In genomic region chr9:22446589-22446949, GRCh38 we compare ENCODE assay signal across 8 cellular contexts. TPM values are rescaled to one million over a fixed set of nuclear protein-coding genes. Genes with fewer than 3 reads are reported as not detected.
DNase-seq lines count a peak whose midpoint lies in the region; ATAC-seq and TF ChIP-seq lines count a peak whose summit lies in the region.

Gene DMRTA1, plus strand, starts transcription at chr9:22446824. Its CDS starts 242 bp downstream, at chr9:22447066.

- intact Hi-C loops in activated CD4-positive, alpha-beta T cell treated with anti-CD3 and anti-CD28 coated beads, Interleukin-2, amount 10 ng/mL, durations not matched to agents 24 days and 14 days (cut with micrococcal nuclease): loop anchor here (5.0 kb wide), 1 partner anchor 479 kb away; no protein-coding TSS in a partner anchor

- H3K27me3 Mint-ChIP-seq in activated CD4-positive, alpha-beta T cell treated with anti-CD3 and anti-CD28 coated beads, Interleukin-2, amount 10 ng/mL, durations not matched to agents 24 days and 14 days: peaks cover 44% of the 10 kb centered on the region
- H3K27me3 Mint-ChIP-seq in stimulated activated memory B cell treated with anti-CD40 and anti-IgM and Interleukin-4, amounts not matched to agents 10 μg/mL and 1 μg/mL and 100 μg/mL, for 72 hours: peaks cover 25% of the 10 kb centered on the region

- WGBS in ectodermal cell, 2 experiments: 0 to 1% methylated on average over 24 of the region's 24 CpGs
- 1% methylated on average over 24 of the region's 24 CpGs for WGBS in liver

- no peak for TF ChIP-seq CTCF in liver (IDR thresholded peaks at IDR 0.05; ENCODE audit: low read depth, low read length, missing input control)

- H3K27ac ChIP-seq in ectodermal cell (ENCODE audit: insufficient read depth, low read depth, low read length, poor library complexity, severe bottlenecking): peak within 1 kb of the TSS; percentile 57
- peak within 1 kb of the TSS; percentile 97 to 98 for H3K27ac ChIP-seq in liver (ENCODE audit: low read depth in 1 of 2, low read length in 2 of 2)

- peaks cover 7% of the 10 kb centered on the region for H3K9me3 Mint-ChIP-seq in activated CD4-positive, alpha-beta T cell treated with anti-CD3 and anti-CD28 coated beads, Interleukin-2, amount 10 ng/mL, durations not matched to agents 24 days and 14 days
- peaks cover 2% of the 10 kb centered on the region for H3K9me3 Mint-ChIP-seq in stimulated activated memory B cell treated with anti-CD40 and anti-IgM and Interleukin-4, amounts not matched to agents 10 μg/mL and 1 μg/mL and 100 μg/mL, for 72 hours

- TF ChIP-seq RAD21 in liver (IDR thresholded peaks at IDR 0.05): peak in 1 of 2 donors; percentile 34

- H3K4me1 ChIP-seq in ectodermal cell (ENCODE audit: control insufficient read depth, insufficient read depth, low read length) (no peaks in the 10 kb centered on the region), liver (ENCODE audit: control insufficient read depth in 4 of 4, insufficient read depth in 4 of 4, low read length in 3 of 4) (peaks cover 0 to 25% (median 13%) of the 10 kb centered on the region in 4 donors)

- H3K4me1 Mint-ChIP-seq in activated CD4-positive, alpha-beta T cell treated with anti-CD3 and anti-CD28 coated beads, Interleukin-2, amount 10 ng/mL, durations not matched to agents 24 days and 14 days: peaks cover 3% of the 10 kb centered on the region
- peaks cover 5% of the 10 kb centered on the region for H3K4me1 Mint-ChIP-seq in stimulated activated memory B cell treated with anti-CD40 and anti-IgM and Interleukin-4, amounts not matched to agents 10 μg/mL and 1 μg/mL and 100 μg/mL, for 72 hours

- H3K27me3 ChIP-seq in ectodermal cell (ENCODE audit: control insufficient read depth, insufficient read depth, low read length, poor library complexity, severe bottlenecking) (peaks cover 31% of the 10 kb centered on the region), liver (ENCODE audit: control insufficient read depth in 4 of 4, insufficient read depth in 4 of 4, low read length in 3 of 4) (no peaks in the 10 kb centered on the region)

- H3K4me3 ChIP-seq in ectodermal cell (ENCODE audit: insufficient read depth, low read depth, low read length): peak within 1 kb of the TSS; percentile 75
- peak within 1 kb of the TSS; percentile 59 to 99 (median 68) for H3K4me3 ChIP-seq in liver (ENCODE audit: low read depth in 1 of 3, low read length in 3 of 3)

- H3K27ac Mint-ChIP-seq in activated CD4-positive, alpha-beta T cell treated with anti-CD3 and anti-CD28 coated beads, Interleukin-2, amount 10 ng/mL, durations not matched to agents 24 days and 14 days: no peak within 1 kb of the TSS
- H3K27ac Mint-ChIP-seq in stimulated activated memory B cell treated with anti-CD40 and anti-IgM and Interleukin-4, amounts not matched to agents 10 μg/mL and 1 μg/mL and 100 μg/mL, for 72 hours: no peak within 1 kb of the TSS

- no peaks in the 10 kb centered on the region for H3K36me3 ChIP-seq in ectodermal cell (ENCODE audit: control insufficient read depth, insufficient read depth, low read length)
- H3K36me3 ChIP-seq in liver (ENCODE audit: control insufficient read depth in 4 of 4, insufficient read depth in 3 of 4, low read depth in 1 of 4, low read length in 3 of 4): peaks cover 0 to under 1% (median 0%) of the 10 kb centered on the region in 4 donors

- no peaks in the 10 kb centered on the region for H3K36me3 Mint-ChIP-seq in activated CD4-positive, alpha-beta T cell treated with anti-CD3 and anti-CD28 coated beads, Interleukin-2, amount 10 ng/mL, durations not matched to agents 24 days and 14 days (ENCODE audit: low read depth)
- no peaks in the 10 kb centered on the region for H3K36me3 Mint-ChIP-seq in stimulated activated memory B cell treated with anti-CD40 and anti-IgM and Interleukin-4, amounts not matched to agents 10 μg/mL and 1 μg/mL and 100 μg/mL, for 72 hours

- no peak for DNase-seq in activated CD4-positive, alpha-beta T cell treated with anti-CD3 and anti-CD28 coated beads, Interleukin-2, amount 10 ng/mL, durations not matched to agents 24 days and 14 days
- no peak for DNase-seq in activated CD4-positive, alpha-beta T cell treated with anti-CD3 and anti-CD28 coated beads, Interleukin-2, amount 50 U/mL, for 1 hour
- peak; percentile 45 for DNase-seq in RPMI8226

- H3K9ac ChIP-seq in liver (ENCODE audit: low read depth in 1 of 2, low read length in 2 of 2): peak within 1 kb of the TSS; percentile 90 to 99

- ATAC-seq in HG03354 (IDR thresholded peaks at IDR 0.05; ENCODE audit: poor library complexity, severe bottlenecking, unreplicated experiment) (peak; percentile 31), GM21381 (IDR thresholded peaks at IDR 0.05; ENCODE audit: unreplicated experiment) (no peak)
- peak; percentile 61 for ATAC-seq in stimulated activated memory B cell treated with anti-CD40 and anti-IgM and Interleukin-4, amounts not matched to agents 10 μg/mL and 1 μg/mL and 100 μg/mL, for 72 hours

- H3K9me3 ChIP-seq in ectodermal cell (ENCODE audit: control insufficient read depth, low read length): no peaks in the 10 kb centered on the region
- H3K9me3 ChIP-seq in liver (ENCODE audit: control insufficient read depth in 4 of 4, low read length in 3 of 4): no peaks in the 10 kb centered on the region

- H3K4me3 Mint-ChIP-seq in activated CD4-positive, alpha-beta T cell treated with anti-CD3 and anti-CD28 coated beads, Interleukin-2, amount 10 ng/mL, durations not matched to agents 24 days and 14 days: peak within 1 kb of the TSS; percentile 51
- H3K4me3 Mint-ChIP-seq in stimulated activated memory B cell treated with anti-CD40 and anti-IgM and Interleukin-4, amounts not matched to agents 10 μg/mL and 1 μg/mL and 100 μg/mL, for 72 hours: peak within 1 kb of the TSS; percentile 46

TF ChIP-seq in liver, 16 proteins besides CTCF, POLR2A, EP300 and RAD21 (continues in another document):
- TF ChIP-seq YY1 (IDR thresholded peaks at IDR 0.05): peak; percentile 77
- peak in 1 of 2 donors; percentile 24 for TF ChIP-seq JUND (IDR thresholded peaks at IDR 0.05)
- TF ChIP-seq FOXA1 (IDR thresholded peaks at IDR 0.05): no peak
- no peak for TF ChIP-seq ZBTB33 (IDR thresholded peaks at IDR 0.05)
- TF ChIP-seq HNF4G (IDR thresholded peaks at IDR 0.05): peak; percentile 5
- no peak for TF ChIP-seq ATF3 (IDR thresholded peaks at IDR 0.05)
- TF ChIP-seq SP1 (IDR thresholded peaks at IDR 0.05): peak; percentile 65
- peak; percentile 54 to 62 for TF ChIP-seq RXRA (IDR thresholded peaks at IDR 0.05)
- no peak for TF ChIP-seq GABPA (IDR thresholded peaks at IDR 0.05 in 1 of 2, conservative IDR thresholded peaks at IDR 0.05 in 1 of 2)
- TF ChIP-seq EGR1 (IDR thresholded peaks at IDR 0.05; ENCODE audit: low read depth in 2 of 2): no peak
- peak; percentile 85 for TF ChIP-seq TAF1 (conservative IDR thresholded peaks at IDR 0.05)
- no peak for TF ChIP-seq FOXA2 (IDR thresholded peaks at IDR 0.05)
- TF ChIP-seq MAX (IDR thresholded peaks at IDR 0.05): no peak
- TF ChIP-seq HNF4A (conservative IDR thresholded peaks at IDR 0.05): peak; percentile 44 to 51
- TF ChIP-seq NR2F2 (IDR thresholded peaks at IDR 0.05): no peak

RNA-seq across cellular contexts. Expression of gene DMRTA1, which starts in this region (rescaled TPM):
- not detected in 2 replicates for total RNA-seq in activated CD4-positive, alpha-beta T cell treated with anti-CD3 and anti-CD28 coated beads, Interleukin-2, amount 10 ng/mL, durations not matched to agents 24 days and 14 days
- polyA plus RNA-seq in ectodermal cell (2013, experiment 1 of 4): 3.7 TPM
- polyA plus RNA-seq in ectodermal cell (2013, experiment 2 of 4): 10.3 TPM
- 3.2 TPM for polyA plus RNA-seq in ectodermal cell (2013, experiment 3 of 4)
- polyA plus RNA-seq in ectodermal cell (2013, experiment 4 of 4): 5.3 TPM
- 10 to 100 TPM in 1 of 2 donors, 1 to 10 TPM in 1; 1.4 to 11.6 TPM for total RNA-seq in liver
- polyA plus RNA-seq in liver: 1 to 10 TPM; 4.2 to 4.7 TPM
